In the genomic region with DNA sequence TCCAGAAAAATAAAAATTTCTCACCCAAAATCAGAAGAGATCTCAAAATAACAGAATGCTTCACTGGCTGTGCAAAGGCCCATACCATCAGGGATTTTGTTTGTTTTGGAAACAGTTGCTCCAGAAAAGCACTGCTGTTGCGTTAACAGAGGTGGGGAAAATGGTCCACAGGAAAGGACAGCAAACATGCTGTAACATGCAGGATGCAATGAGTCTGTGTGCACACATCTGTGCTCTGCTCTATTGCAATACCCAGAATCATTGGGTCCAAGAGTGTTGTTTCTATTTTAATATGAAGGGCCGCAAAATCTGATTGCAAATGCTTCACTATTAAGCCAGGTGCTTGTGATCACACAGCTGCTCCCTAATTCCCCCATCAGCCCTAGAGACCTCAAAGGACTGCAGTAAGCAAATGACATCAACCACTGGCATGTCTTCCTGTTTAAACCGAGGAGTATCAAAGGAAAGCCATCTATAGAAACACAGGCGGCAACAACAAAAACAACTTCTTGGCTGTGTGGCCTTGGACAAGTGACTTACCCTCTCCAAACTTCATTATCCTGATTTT, we compare ENCODE assay signal across 1 cellular context.
TF ChIP-seq lines count a peak whose summit lies in the region.

No MANE protein-coding gene starts in this region.

TF ChIP-seq in IMR-90, 13 proteins besides CTCF, POLR2A, EP300 and RAD21:
- TF ChIP-seq CHD1 (IDR thresholded peaks at IDR 0.05; ENCODE audit: low read depth, low read length) (no peak), USF2 (IDR thresholded peaks at IDR 0.05; ENCODE audit: low read depth, low read length) (no peak), MXI1 (IDR thresholded peaks at IDR 0.05; ENCODE audit: borderline replicate concordance, low read depth, low read length) (no peak), MAZ (IDR thresholded peaks at IDR 0.05; ENCODE audit: borderline replicate concordance, low read depth, low read length) (no peak), MAFK (IDR thresholded peaks at IDR 0.05; ENCODE audit: low read depth, low read length) (no peak), RFX5 (IDR thresholded peaks at IDR 0.05; ENCODE audit: low read depth, low read length) (no peak), FOS (IDR thresholded peaks at IDR 0.05; ENCODE audit: low read depth, low read length) (no peak), RCOR1 (IDR thresholded peaks at IDR 0.05; ENCODE audit: insufficient replicate concordance, low read length) (no peak)
TF ChIP-seq in IMR-90: peak in this region for 0.
